Comparison of ENCODE assay signal across 1 cellular context in genomic region chr14:65847065-65847847, GRCh38.
TF ChIP-seq lines count a peak whose summit lies in the region.

No MANE protein-coding gene starts in this region.

TF ChIP-seq in GM23338, 12 proteins besides CTCF, POLR2A, EP300 and RAD21 (continued from another document):
- no peak for TF ChIP-seq ZNF462 (CRISPR knock-in tag; IDR thresholded peaks at IDR 0.05)
TF ChIP-seq in GM23338: peak in this region for 0.
